Comparison of ENCODE assay signal across 8 cellular contexts in the genomic region with DNA sequence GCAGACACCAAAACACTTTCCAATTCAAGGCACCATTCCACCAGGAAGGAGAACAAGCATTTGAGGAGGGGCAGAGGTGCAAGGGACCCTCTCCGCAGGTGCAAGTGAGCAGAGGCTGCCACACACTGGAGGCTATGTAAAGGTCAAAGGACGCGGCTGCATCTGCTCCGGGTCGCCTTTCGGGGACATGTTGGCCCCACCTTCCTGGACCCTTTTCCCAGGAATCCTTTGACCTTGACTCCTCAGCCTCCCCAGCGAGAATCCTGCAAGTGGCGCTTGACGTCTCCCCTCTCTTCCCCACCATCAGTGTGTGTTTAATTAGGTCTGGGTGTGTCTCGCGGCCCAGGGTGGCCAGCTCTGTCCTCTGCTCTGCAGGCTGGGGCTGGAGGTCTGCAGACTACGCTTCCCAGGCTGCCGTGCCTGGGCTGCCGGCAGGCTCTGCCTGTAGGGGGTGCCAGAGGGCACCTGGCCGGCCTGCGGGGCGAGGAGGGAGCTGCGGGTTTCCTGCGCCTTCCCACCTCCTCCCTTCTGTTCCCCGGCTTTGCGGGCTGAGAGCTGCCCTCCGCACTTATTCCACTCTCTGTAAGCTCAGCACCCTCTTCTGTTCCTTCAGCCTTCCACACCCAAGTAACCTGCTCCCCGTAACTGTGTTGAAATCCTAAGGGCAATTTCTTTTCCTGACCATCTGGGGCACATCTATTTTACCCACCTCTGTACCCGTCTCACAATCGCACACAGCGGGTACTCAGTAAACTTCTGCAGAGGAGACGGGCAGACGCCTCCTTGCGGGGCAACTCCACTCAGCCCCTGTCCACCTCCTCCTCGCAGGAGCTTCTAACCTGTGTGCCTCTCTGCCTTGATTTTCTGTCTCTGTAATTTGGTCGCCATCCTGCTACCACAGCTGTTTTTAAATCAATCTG.
A peak's percentile ranks its signal among the peaks of the same experiment; 100 is the strongest.
DNase-seq lines count a peak whose midpoint lies in the region; ATAC-seq lines count a peak whose summit lies in the region.

No MANE protein-coding gene starts in this region.

- no peak overlapping the region for H3K27ac Mint-ChIP-seq in CD4-positive, CD25-positive, alpha-beta regulatory T cell
- peak overlapping the region in 1 of 2 donors; percentile 54 for H3K27ac Mint-ChIP-seq in effector memory CD8-positive, alpha-beta T cell
- no peak overlapping the region for H3K27ac Mint-ChIP-seq in memory B cell
- H3K27ac Mint-ChIP-seq in stimulated activated effector memory CD8-positive, alpha-beta T cell treated with anti-CD3 and anti-CD28 coated beads, Interleukin-12 subunit alpha, Interleukin-12 subunit beta, amount 100 ng/mL, for 72 hours, result no peak overlapping the region

- peaks cover 0 to 12% (median 3%) of the 10 kb centered on the region in 4 donors for H3K4me1 Mint-ChIP-seq in CD4-positive, CD25-positive, alpha-beta regulatory T cell
- H3K4me1 Mint-ChIP-seq in effector memory CD8-positive, alpha-beta T cell (ENCODE audit: low read depth in 2 of 2), result peaks cover 7 to 10% of the 10 kb centered on the region in 2 donors
- peaks cover 6% of the 10 kb centered on the region for H3K4me1 Mint-ChIP-seq in memory B cell
- peaks cover 9% of the 10 kb centered on the region for H3K4me1 Mint-ChIP-seq in stimulated activated effector memory CD8-positive, alpha-beta T cell treated with anti-CD3 and anti-CD28 coated beads, Interleukin-12 subunit alpha, Interleukin-12 subunit beta, amount 100 ng/mL, for 72 hours

- peaks cover 13% of the 10 kb centered on the region for H3K27me3 Mint-ChIP-seq in CD4-positive, CD25-positive, alpha-beta regulatory T cell
- H3K27me3 Mint-ChIP-seq in effector memory CD8-positive, alpha-beta T cell, result peaks cover 62 to 81% of the 10 kb centered on the region in 2 donors
- H3K27me3 Mint-ChIP-seq in memory B cell, result peaks cover 17% of the 10 kb centered on the region

- no peaks in the 10 kb centered on the region for H3K36me3 ChIP-seq in CD4-positive, CD25-positive, alpha-beta regulatory T cell (ENCODE audit: control insufficient read depth, insufficient read depth, low read length)

- no peaks in the 10 kb centered on the region for H3K4me1 ChIP-seq in CD4-positive, CD25-positive, alpha-beta regulatory T cell (ENCODE audit: control insufficient read depth, insufficient read depth, low read length, poor library complexity, severe bottlenecking)

- no peaks in the 10 kb centered on the region for H3K27me3 ChIP-seq in CD4-positive, CD25-positive, alpha-beta regulatory T cell (ENCODE audit: control insufficient read depth, insufficient read depth, low read length)

- no peak overlapping the region for H3K4me3 ChIP-seq in CD4-positive, CD25-positive, alpha-beta regulatory T cell (ENCODE audit: low read depth, low read length)

- peak; percentile 57 to 65 for ATAC-seq in CD4-positive, CD25-positive, alpha-beta regulatory T cell (ENCODE audit: low read depth in 2 of 2)
- ATAC-seq in GM21367 (IDR thresholded peaks at IDR 0.05; ENCODE audit: unreplicated experiment), result peak; percentile 68
- peak; percentile 61 for ATAC-seq in effector memory CD8-positive, alpha-beta T cell (replicated peaks)
- peak; percentile 31 for ATAC-seq in memory B cell (ENCODE audit: low read depth)
- ATAC-seq in stimulated activated effector memory CD8-positive, alpha-beta T cell treated with anti-CD3 and anti-CD28 coated beads, Interleukin-12 subunit alpha, Interleukin-12 subunit beta, amount 100 ng/mL, for 72 hours, result peak; percentile 66
- no peak for ATAC-seq in GM21717 (IDR thresholded peaks at IDR 0.05; ENCODE audit: unreplicated experiment)

- no peaks in the 10 kb centered on the region for H3K9me3 ChIP-seq in CD4-positive, CD25-positive, alpha-beta regulatory T cell (ENCODE audit: control insufficient read depth in 2 of 2, low read length in 2 of 2)

- H3K36me3 Mint-ChIP-seq in CD4-positive, CD25-positive, alpha-beta regulatory T cell, result no peaks in the 10 kb centered on the region
- H3K36me3 Mint-ChIP-seq in effector memory CD8-positive, alpha-beta T cell (ENCODE audit: insufficient read depth), result no peaks in the 10 kb centered on the region
- no peaks in the 10 kb centered on the region for H3K36me3 Mint-ChIP-seq in memory B cell
- no peaks in the 10 kb centered on the region for H3K36me3 Mint-ChIP-seq in stimulated activated effector memory CD8-positive, alpha-beta T cell treated with anti-CD3 and anti-CD28 coated beads, Interleukin-12 subunit alpha, Interleukin-12 subunit beta, amount 100 ng/mL, for 72 hours

- DNase-seq in CD4-positive, CD25-positive, alpha-beta regulatory T cell, result peak in 2 of 3 donors; percentile 28 to 31
- peak; percentile 35 to 92 (median 83) for DNase-seq in NCI-H1417 (lab: John Stamatoyannopoulos, UW)
- DNase-seq in activated CD4-positive, alpha-beta T cell treated with anti-CD3 and anti-CD28 coated beads, Interleukin-2, amount 50 U/mL, for 24 hours (ENCODE audit: low read depth in 1 of 2, low spot score in 1 of 2), result peak; percentile 15 to 23
- DNase-seq in effector memory CD8-positive, alpha-beta T cell, result peak; percentile 24 to 54 (median 31)
- peak; percentile 21 to 22 for DNase-seq in memory B cell (ENCODE audit: low spot score in 2 of 2)
- DNase-seq in stimulated activated effector memory CD8-positive, alpha-beta T cell treated with anti-CD3 and anti-CD28 coated beads, Interleukin-12 subunit alpha, Interleukin-12 subunit beta, amount 100 ng/mL, for 72 hours (ENCODE audit: low spot score in 2 of 2), result peak; percentile 42 to 75

- H3K27ac ChIP-seq in CD4-positive, CD25-positive, alpha-beta regulatory T cell (ENCODE audit: insufficient read depth, low read length, poor library complexity, severe bottlenecking), result no peak overlapping the region

- H3K9me3 Mint-ChIP-seq in CD4-positive, CD25-positive, alpha-beta regulatory T cell, result peaks cover 0 to 1% (median 0%) of the 10 kb centered on the region in 7 donors
- H3K9me3 Mint-ChIP-seq in effector memory CD8-positive, alpha-beta T cell, result no peaks in the 10 kb centered on the region
- H3K9me3 Mint-ChIP-seq in memory B cell, result no peaks in the 10 kb centered on the region
- no peaks in the 10 kb centered on the region for H3K9me3 Mint-ChIP-seq in stimulated activated effector memory CD8-positive, alpha-beta T cell treated with anti-CD3 and anti-CD28 coated beads, Interleukin-12 subunit alpha, Interleukin-12 subunit beta, amount 100 ng/mL, for 72 hours

- peak overlapping the region in 2 of 4 donors; percentile 41 to 53 for H3K4me3 Mint-ChIP-seq in CD4-positive, CD25-positive, alpha-beta regulatory T cell
- H3K4me3 Mint-ChIP-seq in effector memory CD8-positive, alpha-beta T cell, result peak overlapping the region in 1 of 2 donors; percentile 68
- no peak overlapping the region for H3K4me3 Mint-ChIP-seq in memory B cell
- no peak overlapping the region for H3K4me3 Mint-ChIP-seq in stimulated activated effector memory CD8-positive, alpha-beta T cell treated with anti-CD3 and anti-CD28 coated beads, Interleukin-12 subunit alpha, Interleukin-12 subunit beta, amount 100 ng/mL, for 72 hours

Comparison
In these comparisons a context has a peak if more than half of its experiments do, and no peak if none do; other contexts are left out.
1. DNase-seq: peak in every context shown above with its lines; median percentile 83 in NCI-H1417; 58 in stimulated activated effector memory CD8-positive, alpha-beta T cell treated with anti-CD3 and anti-CD28 coated beads, Interleukin-12 subunit alpha, Interleukin-12 subunit beta, amount 100 ng/mL, for 72 hours; 31 in effector memory CD8-positive, alpha-beta T cell; 30 in CD4-positive, CD25-positive, alpha-beta regulatory T cell; 22 in memory B cell; 19 in activated CD4-positive, alpha-beta T cell treated with anti-CD3 and anti-CD28 coated beads, Interleukin-2, amount 50 U/mL, for 24 hours.